9 cellular contexts compared by ENCODE assay signal in genomic region chr6:107819976-107820551, GRCh38.
A peak's percentile ranks its signal among the peaks of the same experiment; 100 is the strongest.
DNase-seq lines count a peak whose midpoint lies in the region; ATAC-seq and TF ChIP-seq lines count a peak whose summit lies in the region.
"Had no signal": no experiment of that assay in that cellular context is flagged by ENCODE, and none has a peak within 500 bp of the region (broad histone marks: within the 10 kb centered on the region; RNA-seq: fewer than 3 reads in every experiment).

No MANE protein-coding gene starts in this region.

- POLR2A ChIA-PET in AG04449 (lab: Yijun Ruan, JAX), result no interaction called here

- no peaks in the 10 kb centered on the region for H3K36me3 ChIP-seq in muscle layer of colon (ENCODE audit: insufficient read depth, low read length)

- peak overlapping the region; percentile 32 for H3K4me3 ChIP-seq in AG04449 (ENCODE audit: low read depth, low read length)
- H3K4me3 ChIP-seq in muscle layer of colon (ENCODE audit: low read depth in 1 of 2, low read length in 2 of 2), result peak overlapping the region; percentile 14 to 52
- H3K4me3 ChIP-seq: lung had no signal

- H3K4me1 ChIP-seq in muscle layer of colon (ENCODE audit: insufficient read depth, low read length), result peaks cover 11% of the 10 kb centered on the region

- TF ChIP-seq CTCF in AG04449 (IDR thresholded peaks at IDR 0.05; ENCODE audit: insufficient read depth, low read length, missing control alignments) (no peak), GM13977 (IDR thresholded peaks at IDR 0.05; ENCODE audit: extremely low read depth, insufficient read depth, missing control alignments) (no peak)

- in situ Hi-C loops in GM13977 (cut with MboI; ENCODE audit: low pct_unique_long_range_greater_than_20kb, low sequenced_read_pairs, unreplicated experiment), result no loop called here

- no peak for ATAC-seq in HG03442 (IDR thresholded peaks at IDR 0.05; ENCODE audit: unreplicated experiment)

- H3K27ac ChIP-seq in muscle layer of colon (ENCODE audit: low read depth, low read length), result no peak overlapping the region

- H3K9ac ChIP-seq in muscle layer of colon (ENCODE audit: low read length), result no peak overlapping the region

- CTCF ChIA-PET in AG04449 (lab: Yijun Ruan, JAX), result interaction anchor here (1.7 kb wide), 1 partner anchor 28 kb away, joined by 7 read pairs; no protein-coding TSS in a partner anchor

- no peak for DNase-seq in AG04449 (ENCODE audit: low read depth, low spot score)
- DNase-seq in NCI-H748 treated with DMSO at 0.1 percent for 48 hours (lab: John Stamatoyannopoulos, UW), result peak; percentile 59
- peak; percentile 42 for DNase-seq in central memory CD4-positive, alpha-beta T cell
- no peak for DNase-seq in NCI-H1092 (lab: John Stamatoyannopoulos, UW)
- no peak for DNase-seq in OCI-M1 (lab: John Stamatoyannopoulos, UW)
- no peak for DNase-seq in GM13977 (ENCODE audit: low spot score)

- H3K27me3 ChIP-seq in muscle layer of colon (ENCODE audit: control insufficient read depth in 1 of 2, insufficient read depth in 2 of 2, low read length in 2 of 2), result no peaks in the 10 kb centered on the region

- H3K9me3 ChIP-seq in muscle layer of colon (ENCODE audit: low read length), result no peaks in the 10 kb centered on the region

Comparison
In these comparisons a context has a peak if more than half of its experiments do, and no peak if none do; other contexts are left out.
1. DNase-seq: peak in NCI-H748 treated with DMSO at 0.1 percent for 48 hours (single experiment) and central memory CD4-positive, alpha-beta T cell (single experiment); none in AG04449 (single experiment), NCI-H1092 (single experiment), OCI-M1 (single experiment) and GM13977 (single experiment).